Comparison of ENCODE assay signal across 9 cellular contexts in genomic region chr5:73664796-73665195, GRCh38. TPM values are rescaled to one million over a fixed set of nuclear protein-coding genes. Genes with fewer than 3 reads are reported as not detected.
"Had no signal": no experiment of that assay in that cellular context is flagged by ENCODE, and none has a peak within 500 bp of the region (broad histone marks: within the 10 kb centered on the region; RNA-seq: fewer than 3 reads in every experiment).

No MANE protein-coding gene starts in this region.

- ATAC-seq: HCT116, HepG2 had no signal

- H3K27ac ChIP-seq: GM23248, HL-60 had no signal

- FAIRE-seq: HepG2 had no signal

- H3K4me3 ChIP-seq: GM23248, HAP-1 had no signal

- H3K9me3 ChIP-seq: HAP-1 had no signal

- H3K4me1 ChIP-seq: HAP-1 had no signal

- DNase-seq: GM23248, GOT3, H7, HFFc6 had no signal

RNA-seq across cellular contexts. Expression of gene ARHGEF28, which starts 38.8 kb away (rescaled TPM):
- polyA plus RNA-seq: IgD-negative memory B cell had no signal
